In the genomic region with DNA sequence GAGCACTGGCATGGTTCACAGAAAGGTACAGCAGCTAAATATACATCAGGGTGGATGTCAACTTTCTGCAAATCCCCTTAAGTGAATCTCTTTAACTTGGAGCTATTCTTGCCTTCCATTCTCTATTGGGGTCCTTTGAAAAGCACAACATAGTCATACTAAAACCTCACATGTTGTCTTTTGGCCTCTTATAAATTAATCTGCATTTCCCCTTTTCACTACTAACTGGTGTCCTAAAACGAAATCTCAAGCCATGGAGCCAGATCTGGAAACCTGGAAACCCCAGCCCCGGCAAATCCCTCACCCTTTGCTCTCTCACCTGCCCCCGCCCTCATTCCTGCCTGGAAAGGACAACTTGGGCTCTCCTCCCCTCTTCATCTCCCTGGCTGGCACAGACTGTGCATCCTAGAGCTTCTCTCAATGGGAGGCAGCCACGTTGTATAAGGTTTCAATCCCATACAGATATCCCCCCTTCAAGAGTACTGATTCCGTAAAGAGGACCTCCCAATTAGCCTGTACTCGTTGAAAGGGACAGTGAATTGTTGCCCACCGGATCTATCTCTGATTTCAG, we compare ENCODE assay signal across 7 cellular contexts. TPM values are rescaled to one million over a fixed set of nuclear protein-coding genes. Genes with fewer than 3 reads are reported as not detected.
A peak's percentile ranks its signal among the peaks of the same experiment; 100 is the strongest.
DNase-seq lines count a peak whose midpoint lies in the region; ATAC-seq and TF ChIP-seq lines count a peak whose summit lies in the region.

No MANE protein-coding gene starts in this region.

- H3K36me3 ChIP-seq in GM23248 (ENCODE audit: low read depth): no peaks in the 10 kb centered on the region; the same call in 1 of the 2 replicates
- no peaks in the 10 kb centered on the region for H3K36me3 ChIP-seq in OCI-LY7 (ENCODE audit: insufficient read depth, low read length)

- 0 out of 2 replicates have a peak, but pooled peaks cover 7% of the 10 kb centered on the region for H3F3A ChIP-seq in GM23248 (ENCODE audit: insufficient read depth)

- no peak for DNase-seq in GM23248
- no peak for DNase-seq in OCI-LY7 (ENCODE audit: low spot score)
- peak; percentile 35 for DNase-seq in globus pallidus (ENCODE audit: low spot score)
- no peak for DNase-seq in activated CD4-positive, alpha-beta T cell treated with anti-CD3 and anti-CD28 coated beads for 4 hours
- no peak for DNase-seq in stimulated activated CD4-positive, alpha-beta T cell treated with anti-CD3 and anti-CD28 coated beads, Interleukin-12 subunit alpha, Interleukin-12 subunit beta, amount 100 ng/mL, for 4 hours

- peak overlapping the region; percentile 91 for H2AFZ ChIP-seq in GM23248
- H2AFZ ChIP-seq in OCI-LY7 (ENCODE audit: low read length): peak overlapping the region; percentile 78; the same call in 1 of the 2 replicates

- peak overlapping the region; percentile 85 for H3K9ac ChIP-seq in GM23248

- BruUV-seq in OCI-LY7 (replicated peaks; lab: Mats Ljungman, UMichigan): no TSS peak

- intact Hi-C loops in OCI-LY7 (cut with micrococcal nuclease; ENCODE audit: unreplicated experiment): loop anchor here (5.0 kb wide), 1 partner anchor 972 kb away; a partner anchor contains a TSS

- H4K20me1 ChIP-seq in GM23248 (ENCODE audit: insufficient read depth) (no peaks in the 10 kb centered on the region), OCI-LY7 (ENCODE audit: insufficient read depth, low read length) (no peaks in the 10 kb centered on the region)

- H3K27me3 ChIP-seq in GM23248 (replicated peaks; ENCODE audit: insufficient read depth): no peaks in the 10 kb centered on the region

- H3K4me2 ChIP-seq in GM23248 (ENCODE audit: unreplicated experiment) (peak overlapping the region; percentile 98), OCI-LY7 (ENCODE audit: low read length) (peak overlapping the region; percentile 96)

- H3K79me2 ChIP-seq in GM23248 (ENCODE audit: insufficient read depth): peaks cover 64% of the 10 kb centered on the region
- no peaks in the 10 kb centered on the region for H3K79me2 ChIP-seq in OCI-LY7 (ENCODE audit: insufficient read depth, low read depth, low read length)

- POLR2A ChIA-PET in OCI-LY7 (lab: Charles Lee): interaction anchor here (0.6 to 1.1 kb wide), 2 partner anchors 13 to 46 kb away, joined by 3 read pairs; no protein-coding TSS in a partner anchor

- H3K4me3 ChIP-seq in GM23248 (peak overlapping the region; percentile 94), OCI-LY7 (ENCODE audit: low read depth, low read length, poor library complexity, severe bottlenecking) (peak overlapping the region; percentile 71), skin epidermis (peak overlapping the region; percentile 28 to 83 (median 62))

- WGBS in GM23248 (ENCODE audit: low coverage in 1 of 2, low lambda C conversion rate in 2 of 2, missing lambda C conversion rate in 2 of 2), 2 experiments: 0 to 1% methylated on average over 7 of the region's 7 CpGs

- in situ Hi-C loops in GM23248 (cut with MboI): loop anchor here (10.0 kb wide), 3 partner anchors 124 to 714 kb away; no protein-coding TSS in a partner anchor

- H3K9me2 ChIP-seq in GM23248 (ENCODE audit: insufficient read depth) (no peaks in the 10 kb centered on the region), OCI-LY7 (ENCODE audit: insufficient read depth, low read length) (no peaks in the 10 kb centered on the region)

- CTCF ChIA-PET in OCI-LY7 (lab: Charles Lee; ENCODE audit: unreplicated experiment): interaction anchor here (0.6 kb wide), 1 partner anchor 39 kb away, joined by 3 read pairs; no protein-coding TSS in a partner anchor

- no peak overlapping the region; the same call in 1 of the 2 replicates for H3K27ac ChIP-seq in GM23248
- no peak overlapping the region for H3K27ac ChIP-seq in OCI-LY7 (ENCODE audit: low read depth, low read length, poor library complexity, severe bottlenecking)
- peak overlapping the region in 16 of 21 experiments; percentile 28 to 98 (median 80) for H3K27ac ChIP-seq in skin epidermis

- H3K4me1 ChIP-seq in GM23248 (ENCODE audit: insufficient read depth) (peaks cover 22% of the 10 kb centered on the region; the same call in 1 of the 2 replicates), OCI-LY7 (ENCODE audit: insufficient read depth, low read length, poor library complexity, severe bottlenecking) (peaks cover 17% of the 10 kb centered on the region)

- TF ChIP-seq CTCF in OCI-LY7 (conservative IDR thresholded peaks at IDR 0.05; ENCODE audit: low read length): no peak

- H3K9me3 ChIP-seq in GM23248 (ENCODE audit: low read depth) (no peaks in the 10 kb centered on the region), OCI-LY7 (ENCODE audit: low read length) (no peaks in the 10 kb centered on the region)

- ATAC-seq in HG03025 (IDR thresholded peaks at IDR 0.05; ENCODE audit: low FRiP score, unreplicated experiment): no peak

RNA-seq across cellular contexts. Expression of a gene that starts 1.5 kb away (rescaled TPM):
- 10.5 and 19.3 TPM in 2 replicates for total RNA-seq in GM23248 (2014; rRNA removed; shearing (Covaris generic))
- 16.2 and 16.4 TPM in 2 replicates for polyA plus RNA-seq in GM23248 (2016; fragmentation: Nextera tagmentation; extraction: Ambion mirVana)
- 2.0 and 4.4 TPM in 2 replicates for total RNA-seq in OCI-LY7 (2014; rRNA removed; shearing (Covaris generic))
- total RNA-seq in OCI-LY7 (2022): 2.6 and 3.7 TPM in 2 replicates

Comparison
In these comparisons a context has a peak if more than half of its experiments do, and no peak if none do; other contexts are left out.
1. H3K27ac ChIP-seq: peak in skin epidermis (16 of 21); none in GM23248 (single experiment) and OCI-LY7 (single experiment).
2. Peak in every context shown above with its lines, with median percentiles within 50 percentile points of each other: H3K4me3 ChIP-seq.